ENCODE assay signal across 9 cellular contexts in genomic region chr2:137467246-137467862, GRCh38.
DNase-seq lines count a peak whose midpoint lies in the region; ATAC-seq, FAIRE-seq and TF ChIP-seq lines count a peak whose summit lies in the region.
"Had no signal": no experiment of that assay in that cellular context is flagged by ENCODE, and none has a peak within 500 bp of the region (broad histone marks: within the 10 kb centered on the region; RNA-seq: fewer than 3 reads in every experiment).

No MANE protein-coding gene starts in this region.

- ATAC-seq in GM21723 (IDR thresholded peaks at IDR 0.05; ENCODE audit: unreplicated experiment) (peak; percentile 91), RWPE2 (ENCODE audit: low read depth) (peak; percentile 85)

- H3K27me3 ChIP-seq in RWPE2 (ENCODE audit: insufficient read depth, poor library complexity, severe bottlenecking) (no peaks in the 10 kb centered on the region), small intestine (ENCODE audit: control insufficient read depth in 2 of 2, insufficient read depth in 2 of 2, low read length in 2 of 2) (no peaks in the 10 kb centered on the region)

- no peaks in the 10 kb centered on the region for H3K27me3 Mint-ChIP-seq in activated CD4-positive, alpha-beta memory T cell treated with anti-CD3 and anti-CD28 coated beads for 36 hours
- no peaks in the 10 kb centered on the region for H3K27me3 Mint-ChIP-seq in activated CD4-positive, alpha-beta memory T cell treated with anti-CD3 and anti-CD28 coated beads, Interleukin-2, amount 10 ng/mL, durations not matched to agents 7 days and 5 days
- H3K27me3 Mint-ChIP-seq: central memory CD8-positive, alpha-beta T cell had no signal

- H3K27ac ChIP-seq in RWPE2 (ENCODE audit: poor library complexity, severe bottlenecking): no peak overlapping the region
- no peak overlapping the region for H3K27ac ChIP-seq in small intestine (ENCODE audit: low read depth in 1 of 2, low read length in 1 of 2)

- DNase-seq in activated CD4-positive, alpha-beta memory T cell treated with anti-CD3 and anti-CD28 coated beads for 36 hours: peak; percentile 18
- DNase-seq in activated CD4-positive, alpha-beta memory T cell treated with anti-CD3 and anti-CD28 coated beads, Interleukin-2, amount 10 ng/mL, durations not matched to agents 7 days and 5 days: no peak
- DNase-seq in HuH-7 (ENCODE audit: low spot score) (peak; percentile 18), RWPE2 (ENCODE audit: low spot score) (no peak), foreskin melanocyte (peak; percentile 6), small intestine (peak; percentile 23)
- no peak for DNase-seq in stimulated activated naive CD4-positive, alpha-beta T cell treated with Interleukin-2 at 50 U/mL for 16 hours (lab: John Stamatoyannopoulos, UW)

- no peak for FAIRE-seq in small intestine (lab: Jason Lieb, UNC)

- no peaks in the 10 kb centered on the region for H3K9me3 ChIP-seq in RWPE2 (ENCODE audit: severe bottlenecking)
- H3K9me3 ChIP-seq in small intestine (ENCODE audit: control insufficient read depth, low read depth): no peaks in the 10 kb centered on the region

- no peaks in the 10 kb centered on the region for H3K4me1 ChIP-seq in RWPE2 (ENCODE audit: insufficient read depth, poor library complexity, severe bottlenecking)
- H3K4me1 ChIP-seq in small intestine (ENCODE audit: control insufficient read depth in 2 of 2, insufficient read depth in 1 of 2, low read depth in 1 of 2, low read length in 1 of 2): no peaks in the 10 kb centered on the region

- H3K4me1 Mint-ChIP-seq in activated CD4-positive, alpha-beta memory T cell treated with anti-CD3 and anti-CD28 coated beads for 36 hours (ENCODE audit: low read depth): no peaks in the 10 kb centered on the region
- no peaks in the 10 kb centered on the region for H3K4me1 Mint-ChIP-seq in activated CD4-positive, alpha-beta memory T cell treated with anti-CD3 and anti-CD28 coated beads, Interleukin-2, amount 10 ng/mL, durations not matched to agents 7 days and 5 days
- H3K4me1 Mint-ChIP-seq: central memory CD8-positive, alpha-beta T cell had no signal

- H3K36me3 ChIP-seq in RWPE2 (ENCODE audit: low read depth) (no peaks in the 10 kb centered on the region), small intestine (ENCODE audit: control insufficient read depth in 2 of 2, insufficient read depth in 2 of 2, low read length in 2 of 2) (no peaks in the 10 kb centered on the region)

- H3K27ac Mint-ChIP-seq in activated CD4-positive, alpha-beta memory T cell treated with anti-CD3 and anti-CD28 coated beads for 36 hours: no peak overlapping the region
- no peak overlapping the region for H3K27ac Mint-ChIP-seq in activated CD4-positive, alpha-beta memory T cell treated with anti-CD3 and anti-CD28 coated beads, Interleukin-2, amount 10 ng/mL, durations not matched to agents 7 days and 5 days

- 25 to 38% (median 29%) methylated on average over 3 of the region's 3 CpGs for WGBS in small intestine, 3 donors

- no peak overlapping the region for H3K4me3 Mint-ChIP-seq in activated CD4-positive, alpha-beta memory T cell treated with anti-CD3 and anti-CD28 coated beads for 36 hours
- no peak overlapping the region for H3K4me3 Mint-ChIP-seq in activated CD4-positive, alpha-beta memory T cell treated with anti-CD3 and anti-CD28 coated beads, Interleukin-2, amount 10 ng/mL, durations not matched to agents 7 days and 5 days
- H3K4me3 Mint-ChIP-seq: central memory CD8-positive, alpha-beta T cell had no signal

- peak; percentile 76 for TF ChIP-seq CTCF in RWPE2 (IDR thresholded peaks at IDR 0.05; ENCODE audit: poor library complexity, severe bottlenecking)

- no peaks in the 10 kb centered on the region for H3K36me3 Mint-ChIP-seq in activated CD4-positive, alpha-beta memory T cell treated with anti-CD3 and anti-CD28 coated beads for 36 hours
- H3K36me3 Mint-ChIP-seq in activated CD4-positive, alpha-beta memory T cell treated with anti-CD3 and anti-CD28 coated beads, Interleukin-2, amount 10 ng/mL, durations not matched to agents 7 days and 5 days (ENCODE audit: low read depth): no peaks in the 10 kb centered on the region

- intact Hi-C loops in activated CD4-positive, alpha-beta memory T cell treated with anti-CD3 and anti-CD28 coated beads for 36 hours (cut with micrococcal nuclease): loop anchor here (1.0 kb wide), 1 partner anchor 371 kb away; no protein-coding TSS in a partner anchor

- POLR2A ChIA-PET in activated CD4-positive, alpha-beta memory T cell treated with anti-CD3 and anti-CD28 coated beads for 36 hours (lab: Charles Lee): no interaction called here
- POLR2A ChIA-PET in activated CD4-positive, alpha-beta memory T cell treated with anti-CD3 and anti-CD28 coated beads, Interleukin-2, amount 10 ng/mL, durations not matched to agents 7 days and 5 days (lab: Charles Lee): no interaction called here

- CTCF ChIA-PET in activated CD4-positive, alpha-beta memory T cell treated with anti-CD3 and anti-CD28 coated beads for 36 hours (lab: Charles Lee): interaction anchor here (0.8 to 2.1 kb wide), 2 partner anchors 49 to 371 kb away, joined by 3 to 13 read pairs; no protein-coding TSS in a partner anchor
- CTCF ChIA-PET in activated CD4-positive, alpha-beta memory T cell treated with anti-CD3 and anti-CD28 coated beads, Interleukin-2, amount 10 ng/mL, durations not matched to agents 7 days and 5 days (lab: Charles Lee): interaction anchor here (2.2 kb wide), 1 partner anchor 371 kb away, joined by 11 read pairs; no protein-coding TSS in a partner anchor

- no peaks in the 10 kb centered on the region for H3K9me3 Mint-ChIP-seq in activated CD4-positive, alpha-beta memory T cell treated with anti-CD3 and anti-CD28 coated beads for 36 hours
- H3K9me3 Mint-ChIP-seq in activated CD4-positive, alpha-beta memory T cell treated with anti-CD3 and anti-CD28 coated beads, Interleukin-2, amount 10 ng/mL, durations not matched to agents 7 days and 5 days: no peaks in the 10 kb centered on the region

- no peak overlapping the region for H3K4me3 ChIP-seq in RWPE2 (ENCODE audit: severe bottlenecking)
- no peak overlapping the region for H3K4me3 ChIP-seq in small intestine (ENCODE audit: low read depth in 1 of 2, low read length in 2 of 2)

Comparison
In these comparisons a context has a peak if more than half of its experiments do, and no peak if none do; other contexts are left out.
1. DNase-seq: peak in activated CD4-positive, alpha-beta memory T cell treated with anti-CD3 and anti-CD28 coated beads for 36 hours (single experiment), HuH-7 (single experiment), foreskin melanocyte (single experiment) and small intestine (single experiment); none in activated CD4-positive, alpha-beta memory T cell treated with anti-CD3 and anti-CD28 coated beads, Interleukin-2, amount 10 ng/mL, durations not matched to agents 7 days and 5 days (single experiment), RWPE2 (single experiment) and stimulated activated naive CD4-positive, alpha-beta T cell treated with Interleukin-2 at 50 U/mL for 16 hours (single experiment).